9 cellular contexts compared by ENCODE assay signal in the genomic region with DNA sequence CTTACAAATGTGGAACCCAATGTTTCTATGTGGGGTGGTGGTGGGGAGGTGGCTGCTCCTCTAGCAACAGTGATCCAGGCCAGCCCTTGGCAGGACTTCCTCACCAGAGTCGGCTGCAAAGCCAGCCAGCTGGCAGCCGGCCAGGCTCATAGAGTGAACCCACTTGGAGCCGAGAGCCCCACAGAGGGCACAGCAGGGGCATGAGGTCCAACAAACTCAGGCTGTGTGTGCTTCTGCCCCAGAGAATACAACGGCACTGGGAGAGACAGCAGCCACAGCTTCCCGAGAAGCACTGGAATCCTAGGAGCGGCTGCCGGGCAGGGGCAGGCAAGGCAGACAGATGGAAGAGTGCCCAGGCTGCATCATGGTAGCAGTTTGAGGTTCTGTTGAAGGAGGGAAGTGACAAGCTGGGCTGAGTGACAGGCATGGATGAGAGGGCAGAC.
DNase-seq lines count a peak whose midpoint lies in the region; ATAC-seq lines count a peak whose summit lies in the region.
"Had no signal": no experiment of that assay in that cellular context is flagged by ENCODE, and none has a peak within 500 bp of the region (broad histone marks: within the 10 kb centered on the region; RNA-seq: fewer than 3 reads in every experiment).

No MANE protein-coding gene starts in this region.

- peak overlapping the region; percentile 14 for H3K27ac ChIP-seq in rectal smooth muscle tissue (ENCODE audit: low read depth, low read length)

- no peak overlapping the region for H3K4me3 ChIP-seq in rectal smooth muscle tissue (ENCODE audit: low read length)

- DNase-seq in GDM1 (lab: John Stamatoyannopoulos, UW) (peak; percentile 86), NCI-H2227 (lab: John Stamatoyannopoulos, UW; ENCODE audit: unreplicated experiment) (peak; percentile 58), globus pallidus (ENCODE audit: low spot score) (peak; percentile 37), LoVo (ENCODE audit: low spot score) (no peak), middle frontal gyrus (ENCODE audit: extremely low spot score, low spot score) (no peak)
- DNase-seq in activated CD8-positive, alpha-beta memory T cell treated with anti-CD3 and anti-CD28 coated beads, Interleukin-2, amount 50 U/mL, for 4 hours: no peak
- DNase-seq: activated CD4-positive, alpha-beta T cell treated with anti-CD3 and anti-CD28 coated beads, Interleukin-2, amount 10 ng/mL, durations not matched to agents 7 days and 5 days had no signal

- no peak for ATAC-seq in GM21515 (IDR thresholded peaks at IDR 0.05; ENCODE audit: unreplicated experiment)

- H3K4me1 ChIP-seq in rectal smooth muscle tissue (ENCODE audit: control insufficient read depth, insufficient read depth, low read length): no peaks in the 10 kb centered on the region

- H3K9ac ChIP-seq in rectal smooth muscle tissue (ENCODE audit: low read length): no peak overlapping the region

- H3K27me3 ChIP-seq in rectal smooth muscle tissue (ENCODE audit: control insufficient read depth, insufficient read depth, low read length): no peaks in the 10 kb centered on the region

- no peaks in the 10 kb centered on the region for H3K36me3 ChIP-seq in rectal smooth muscle tissue (ENCODE audit: control insufficient read depth, insufficient read depth, low read length)

Comparison
In these comparisons a context has a peak if more than half of its experiments do, and no peak if none do; other contexts are left out.
1. DNase-seq: peak in GDM1 (single experiment), NCI-H2227 (single experiment) and globus pallidus (single experiment); none in LoVo (single experiment), activated CD8-positive, alpha-beta memory T cell treated with anti-CD3 and anti-CD28 coated beads, Interleukin-2, amount 50 U/mL, for 4 hours (single experiment) and middle frontal gyrus (single experiment).